Comparison of ENCODE assay signal across 1 cellular context in genomic region chr17:78089557-78090281, GRCh38.
TF ChIP-seq lines count a peak whose summit lies in the region.

No MANE protein-coding gene starts in this region.

TF ChIP-seq in K562, 482 proteins besides CTCF, POLR2A, EP300 and RAD21:
- TF ChIP-seq TFE3 (CRISPR knock-in tag; IDR thresholded peaks at IDR 0.05) (peak; percentile 45), TCF15 (CRISPR knock-in tag; IDR thresholded peaks at IDR 0.05) (no peak), PHF21A (IDR thresholded peaks at IDR 0.05; ENCODE audit: borderline replicate concordance, low read depth) (no peak), SPI1 (IDR thresholded peaks at IDR 0.05; ENCODE audit: borderline replicate concordance, low read depth, low read length) (peak; percentile 32; the same call in 1 of the 2 replicates)
